Comparison of ENCODE assay signal across 1 cellular context in the genomic region with DNA sequence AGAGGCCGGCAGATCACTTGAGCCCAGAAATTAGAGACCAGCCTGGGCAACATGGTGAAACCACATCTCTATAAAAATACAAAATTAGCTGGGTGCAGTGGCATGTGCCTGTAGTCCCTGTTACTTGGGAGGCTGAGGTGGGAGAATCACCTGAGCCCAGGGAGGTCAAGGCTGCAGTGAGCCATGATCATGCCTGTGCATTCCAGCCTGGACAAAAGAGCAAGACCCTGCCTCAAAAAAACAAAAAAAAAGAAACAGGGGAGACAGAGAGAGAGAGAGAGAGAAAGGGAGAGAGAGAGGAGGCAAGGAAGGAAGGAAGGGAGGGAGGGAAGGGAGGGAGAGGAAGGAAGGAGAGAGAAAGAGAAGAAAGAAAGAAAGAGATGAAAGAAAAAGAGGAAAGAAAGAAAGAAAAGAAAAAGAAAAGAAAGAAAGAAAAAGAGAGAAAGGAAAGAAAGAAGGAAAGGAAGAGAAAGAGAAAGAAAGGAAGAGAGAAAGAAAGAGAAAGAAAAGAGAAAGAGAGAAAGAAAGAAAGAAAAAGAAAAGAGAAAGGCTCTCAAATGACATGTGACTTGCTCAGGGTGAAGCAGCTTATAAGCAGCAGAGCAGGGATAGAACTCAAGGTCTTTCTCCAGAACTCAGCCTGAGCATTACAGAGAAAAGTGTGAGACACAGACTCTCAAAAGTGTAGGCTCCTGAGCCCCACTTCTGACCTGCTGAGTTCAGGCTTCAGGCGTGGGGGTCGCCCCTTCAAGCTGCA.
TF ChIP-seq lines count a peak whose summit lies in the region.

No MANE protein-coding gene starts in this region.

TF ChIP-seq in K562, 482 proteins besides CTCF, POLR2A, EP300 and RAD21:
- no peak for TF ChIP-seq BRF1 (IDR thresholded peaks at IDR 0.05; ENCODE audit: borderline replicate concordance, extremely low read depth, insufficient read length)
- TF ChIP-seq ZNF512 (tag; IDR thresholded peaks at IDR 0.05): peak; percentile 92
TF ChIP-seq in K562: peak in this region for 1.
